Comparison of ENCODE assay signal across 8 cellular contexts in genomic region chr4:105896461-105896939, GRCh38. TPM values are rescaled to one million over a fixed set of nuclear protein-coding genes. Genes with fewer than 3 reads are reported as not detected.
DNase-seq lines count a peak whose midpoint lies in the region; ATAC-seq and TF ChIP-seq lines count a peak whose summit lies in the region.

No MANE protein-coding gene starts in this region.

- H2AK5ac ChIP-seq in mesenchymal stem cell (ENCODE audit: low read length, severe bottlenecking), result no peak overlapping the region

- no peak overlapping the region for H3K23ac ChIP-seq in mesenchymal stem cell (ENCODE audit: low read length in 2 of 2)

- intact Hi-C loops in activated CD8-positive, alpha-beta T cell treated with anti-CD3 and anti-CD28 coated beads for 36 hours (cut with micrococcal nuclease), result no loop called here

- H3K27ac ChIP-seq in mesenchymal stem cell (ENCODE audit: low read length, poor library complexity, severe bottlenecking), result no peak overlapping the region

- 12% methylated on average over 21 of the region's 22 CpGs for WGBS in mesenchymal stem cell

- H3K27me3 Mint-ChIP-seq in activated CD8-positive, alpha-beta T cell treated with anti-CD3 and anti-CD28 coated beads for 36 hours, result peaks cover 54% of the 10 kb centered on the region

- H3K9ac ChIP-seq in mesenchymal stem cell (ENCODE audit: low read length), result no peak overlapping the region

- peaks cover 2% of the 10 kb centered on the region for H3K4me1 Mint-ChIP-seq in activated CD8-positive, alpha-beta T cell treated with anti-CD3 and anti-CD28 coated beads for 36 hours (ENCODE audit: low read depth)

- H3K14ac ChIP-seq in mesenchymal stem cell (ENCODE audit: low read length in 2 of 2), result no peak overlapping the region

- peak overlapping the region; percentile 74 for H3K4me2 ChIP-seq in mesenchymal stem cell (ENCODE audit: low read length, poor library complexity, severe bottlenecking)

- no peak overlapping the region for H3K4ac ChIP-seq in mesenchymal stem cell (ENCODE audit: low read depth in 1 of 2, low read length in 2 of 2)

- H3K4me3 Mint-ChIP-seq in activated CD8-positive, alpha-beta T cell treated with anti-CD3 and anti-CD28 coated beads for 36 hours, result peak overlapping the region; percentile 31

- H3K27me3 ChIP-seq in BE2C (peaks cover 97% of the 10 kb centered on the region), mesenchymal stem cell (ENCODE audit: control insufficient read depth in 1 of 2, insufficient read depth in 1 of 2, low read length in 2 of 2) (peaks cover 58 to 94% of the 10 kb centered on the region in 2 experiments)

- no peak overlapping the region for H2BK120ac ChIP-seq in mesenchymal stem cell (ENCODE audit: low read depth, low read length)

- H3K4me3 ChIP-seq in BE2C (ENCODE audit: low read depth, low read length) (peak overlapping the region; percentile 38), mesenchymal stem cell (ENCODE audit: insufficient read depth in 1 of 2, low read depth in 1 of 2, low read length in 2 of 2) (peak overlapping the region; percentile 59 to 66)

- H3K36me3 ChIP-seq in BE2C, result no peaks in the 10 kb centered on the region
- H3K36me3 ChIP-seq in mesenchymal stem cell (ENCODE audit: control insufficient read depth in 1 of 2, insufficient read depth in 2 of 2, low read depth in 1 of 2, low read length in 2 of 2), result no peaks in the 10 kb centered on the region

- H3K18ac ChIP-seq in mesenchymal stem cell (ENCODE audit: low read depth in 1 of 2, low read length in 2 of 2), result no peak overlapping the region

- no peak overlapping the region for H2BK15ac ChIP-seq in mesenchymal stem cell (ENCODE audit: low read depth, poor library complexity, severe bottlenecking)

- no peak overlapping the region for H3K27ac Mint-ChIP-seq in activated CD8-positive, alpha-beta T cell treated with anti-CD3 and anti-CD28 coated beads for 36 hours

- no peaks in the 10 kb centered on the region for H3K4me1 ChIP-seq in BE2C
- peaks cover 15% of the 10 kb centered on the region for H3K4me1 ChIP-seq in mesenchymal stem cell (ENCODE audit: control insufficient read depth, insufficient read depth, low read depth, low read length)

- H3K9me3 Mint-ChIP-seq in activated CD8-positive, alpha-beta T cell treated with anti-CD3 and anti-CD28 coated beads for 36 hours, result no peaks in the 10 kb centered on the region

- peak; percentile 7 for ATAC-seq in GM21423 (IDR thresholded peaks at IDR 0.05; ENCODE audit: unreplicated experiment)
- no peak for ATAC-seq in activated CD8-positive, alpha-beta T cell treated with anti-CD3 and anti-CD28 coated beads for 36 hours

- H3K36me3 Mint-ChIP-seq in activated CD8-positive, alpha-beta T cell treated with anti-CD3 and anti-CD28 coated beads for 36 hours (ENCODE audit: low read depth), result no peaks in the 10 kb centered on the region

- no peak overlapping the region for H2BK12ac ChIP-seq in mesenchymal stem cell (ENCODE audit: low read length in 2 of 2)

- H3K79me1 ChIP-seq in mesenchymal stem cell (replicated peaks; ENCODE audit: low read length, poor library complexity, severe bottlenecking), result no peaks in the 10 kb centered on the region

- POLR2A ChIA-PET in activated CD8-positive, alpha-beta T cell treated with anti-CD3 and anti-CD28 coated beads for 36 hours (lab: Charles Lee), result no interaction called here

- CTCF ChIA-PET in activated CD8-positive, alpha-beta T cell treated with anti-CD3 and anti-CD28 coated beads for 36 hours (lab: Charles Lee), result no interaction called here

- no peak overlapping the region for H2BK5ac ChIP-seq in mesenchymal stem cell (ENCODE audit: low read depth, low read length, poor library complexity, severe bottlenecking)

- H4K91ac ChIP-seq in mesenchymal stem cell (ENCODE audit: low read length), result no peak overlapping the region

- H2AFZ ChIP-seq in mesenchymal stem cell (ENCODE audit: low read depth, low read length), result no peak overlapping the region

- DNase-seq in BE2C (no peak), mesenchymal stem cell (no peak), SHP77 treated with DMSO at 0.1 percent for 48 hours (lab: John Stamatoyannopoulos, UW) (no peak), NCI-H128 (lab: John Stamatoyannopoulos, UW; ENCODE audit: unreplicated experiment) (no peak), putamen (ENCODE audit: low spot score) (no peak)
- no peak for DNase-seq in activated CD8-positive, alpha-beta T cell treated with anti-CD3 and anti-CD28 coated beads for 36 hours
- DNase-seq in NK-92 treated with Interleukin-12 subunit alpha and Interleukin-12 subunit beta, amount 100 ng/mL, for 24 hours (lab: John Stamatoyannopoulos, UW), result no peak

- H3K9me3 ChIP-seq in BE2C (no peaks in the 10 kb centered on the region), mesenchymal stem cell (ENCODE audit: control insufficient read depth, low read length) (peaks cover 4% of the 10 kb centered on the region)

- no peak for TF ChIP-seq CTCF in BE2C (IDR thresholded peaks at IDR 0.05; ENCODE audit: low read depth, low read length)
- TF ChIP-seq CTCF in activated CD8-positive, alpha-beta T cell treated with anti-CD3 and anti-CD28 coated beads for 36 hours (IDR thresholded peaks at IDR 0.05), result no peak

- H4K8ac ChIP-seq in mesenchymal stem cell (ENCODE audit: low read length), result no peak overlapping the region

RNA-seq across cellular contexts. Expression of gene NPNT, which starts 1.2 kb away (rescaled TPM):
- not detected for polyA plus RNA-seq in BE2C (2012; ENCODE audit: insufficient read depth, insufficient read length, low read depth)
- total RNA-seq in activated CD8-positive, alpha-beta T cell treated with anti-CD3 and anti-CD28 coated beads for 36 hours, result not detected
- 0.83 TPM for polyA plus RNA-seq in mesenchymal stem cell (2013, experiment 1 of 2)
- 0.60 TPM for polyA plus RNA-seq in mesenchymal stem cell (2013, experiment 2 of 2)
